24 cellular contexts compared by ENCODE assay signal in genomic region chr12:132109741-132110140, GRCh38.
"Had no signal": no experiment of that assay in that cellular context is flagged by ENCODE, and none has a peak within 500 bp of the region (broad histone marks: within the 10 kb centered on the region; RNA-seq: fewer than 3 reads in every experiment).

No MANE protein-coding gene starts in this region.

- ATAC-seq: mucosa of descending colon; sciatic nerve; stimulated activated memory B cell treated with anti-CD40 and anti-IgM and Interleukin-4, amounts not matched to agents 10 μg/mL and 1 μg/mL and 100 μg/mL, for 72 hours had no signal

- DNase-seq: activated CD4-positive, alpha-beta T cell treated with anti-CD3 and anti-CD28 coated beads, Interleukin-2, amount 50 U/mL, for 48 hours; activated gamma-delta T cell treated with Interleukin-2 at 50 U/mL for 16 hours; colonic mucosa; foreskin melanocyte; glutamatergic neuron; hypothalamus; mesenchymal stem cell; mucosa of descending colon; occipital lobe; posterior cingulate gyrus; stimulated activated CD4-positive, alpha-beta T cell treated with anti-CD3 and anti-CD28 coated beads, Interleukin-15, amount 100 ng/mL, for 24 hours; T-helper 9 cell; transverse colon had no signal

- FAIRE-seq: astrocyte, islet of Langerhans, urothelium cell line had no signal

- H3K9me3 ChIP-seq: adrenal gland, breast epithelium, colonic mucosa, mucosa of descending colon, transverse colon had no signal

- H3K27ac Mint-ChIP-seq: activated naive CD8-positive, alpha-beta T cell; activated T-helper 1 cell treated with anti-CD3 and anti-CD28 coated beads, Interleukin-12 subunit alpha, Interleukin-12 subunit beta, Interleukin-2, Interleukin-4 antibody, amounts not matched to agents 30 ng/mL and 10 ng/mL and 1 ng/mL, durations not matched to agents 14 hours and 24 hours and 36 hours; stimulated activated memory B cell treated with anti-CD40 and anti-IgM and Interleukin-4, amounts not matched to agents 10 μg/mL and 1 μg/mL and 100 μg/mL, for 72 hours had no signal

- H3K4me3 Mint-ChIP-seq: activated naive CD8-positive, alpha-beta T cell; activated T-helper 1 cell treated with anti-CD3 and anti-CD28 coated beads, Interleukin-12 subunit alpha, Interleukin-12 subunit beta, Interleukin-2, Interleukin-4 antibody, amounts not matched to agents 30 ng/mL and 10 ng/mL and 1 ng/mL, durations not matched to agents 14 hours and 24 hours and 36 hours; central memory CD8-positive, alpha-beta T cell; stimulated activated memory B cell treated with anti-CD40 and anti-IgM and Interleukin-4, amounts not matched to agents 10 μg/mL and 1 μg/mL and 100 μg/mL, for 72 hours had no signal

- H3K27me3 ChIP-seq: adrenal gland, breast epithelium, colonic mucosa, transverse colon had no signal

- H3K27me3 Mint-ChIP-seq: activated naive CD8-positive, alpha-beta T cell; central memory CD8-positive, alpha-beta T cell; stimulated activated memory B cell treated with anti-CD40 and anti-IgM and Interleukin-4, amounts not matched to agents 10 μg/mL and 1 μg/mL and 100 μg/mL, for 72 hours had no signal

- H3K4me1 Mint-ChIP-seq: central memory CD8-positive, alpha-beta T cell; stimulated activated memory B cell treated with anti-CD40 and anti-IgM and Interleukin-4, amounts not matched to agents 10 μg/mL and 1 μg/mL and 100 μg/mL, for 72 hours had no signal

- H3K27ac ChIP-seq: adrenal gland, breast epithelium, colonic mucosa, transverse colon had no signal

- H3K4me1 ChIP-seq: adrenal gland, breast epithelium, colonic mucosa, transverse colon had no signal

- H3K36me3 ChIP-seq: breast epithelium, colonic mucosa had no signal

- H3K4me2 ChIP-seq: smooth muscle cell had no signal

- H3K9me3 Mint-ChIP-seq: activated T-helper 1 cell treated with anti-CD3 and anti-CD28 coated beads, Interleukin-12 subunit alpha, Interleukin-12 subunit beta, Interleukin-2, Interleukin-4 antibody, amounts not matched to agents 30 ng/mL and 10 ng/mL and 1 ng/mL, durations not matched to agents 14 hours and 24 hours and 36 hours; central memory CD8-positive, alpha-beta T cell; stimulated activated memory B cell treated with anti-CD40 and anti-IgM and Interleukin-4, amounts not matched to agents 10 μg/mL and 1 μg/mL and 100 μg/mL, for 72 hours had no signal

- H3K4me3 ChIP-seq: adrenal gland, breast epithelium, colonic mucosa, mucosa of descending colon, smooth muscle cell, transverse colon had no signal
